10 cellular contexts compared by ENCODE assay signal in genomic region chr7:103823084-103823483, GRCh38.
"Had no signal": no experiment of that assay in that cellular context is flagged by ENCODE, and none has a peak within 500 bp of the region (broad histone marks: within the 10 kb centered on the region; RNA-seq: fewer than 3 reads in every experiment).

No MANE protein-coding gene starts in this region.

- H3K9me3 Mint-ChIP-seq: HFFc6 had no signal

- FAIRE-seq: H1, H54 had no signal

- H2AFZ ChIP-seq: GM23248 had no signal

- H3K9ac ChIP-seq: GM23248 had no signal

- H3K9me3 ChIP-seq: HAP-1 had no signal

- H3K36me3 ChIP-seq: HAP-1 had no signal

- H3K4me3 Mint-ChIP-seq: H9, HFFc6 had no signal

- DNase-seq: GM23248, GOT3, H7, H9, HCEC 1CT, HFFc6 had no signal

- H3K4me3 ChIP-seq: GM23248, HAP-1 had no signal

- H3K4me1 Mint-ChIP-seq: H9 had no signal

- H3K27ac ChIP-seq: GM23248 had no signal

- ATAC-seq: HCT116 had no signal

- H3K27ac Mint-ChIP-seq: H9, HFFc6 had no signal
